ENCODE assay signal across 15 cellular contexts in genomic region chr19:4302238-4302630, GRCh38. TPM values are rescaled to one million over a fixed set of nuclear protein-coding genes. Genes with fewer than 3 reads are reported as not detected.
A peak's percentile ranks its signal among the peaks of the same experiment; 100 is the strongest.
DNase-seq lines count a peak whose midpoint lies in the region; ATAC-seq and TF ChIP-seq lines count a peak whose summit lies in the region.
"Had no signal": no experiment of that assay in that cellular context is flagged by ENCODE, and none has a peak within 500 bp of the region (broad histone marks: within the 10 kb centered on the region; RNA-seq: fewer than 3 reads in every experiment).

Gene TMIGD2, minus strand, starts transcription at chr19:4302389. Its CDS starts 4 bp downstream, at chr19:4302385.

- H3K9me3 ChIP-seq in CD4-positive, alpha-beta memory T cell (ENCODE audit: control insufficient read depth in 1 of 2, low read length in 2 of 2): no peaks in the 10 kb centered on the region
- H3K9me3 ChIP-seq in KOPT-K1 (ENCODE audit: insufficient read depth, low read length, poor library complexity, severe bottlenecking): no peaks in the 10 kb centered on the region
- H3K9me3 ChIP-seq: body of pancreas, right atrium auricular region, stomach had no signal

- peak within 1 kb of the TSS; percentile 13 to 95 (median 91) for H3K27ac Mint-ChIP-seq in CD4-positive, alpha-beta memory T cell
- H3K27ac Mint-ChIP-seq in activated naive CD4-positive, alpha-beta T cell treated with anti-CD3 and anti-CD28 coated beads, Interleukin-2, amount 50 U/mL, for 72 hours: peak within 1 kb of the TSS; percentile 77 to 92
- H3K27ac Mint-ChIP-seq in nephron: peak within 1 kb of the TSS; percentile 40 to 88 (median 53)

- peaks cover 18% of the 10 kb centered on the region for H3K4me1 ChIP-seq in CD4-positive, alpha-beta memory T cell (ENCODE audit: insufficient read depth, low read length)

- intact Hi-C loops in CD4-positive, alpha-beta memory T cell (cut with micrococcal nuclease): loop anchor here (5.0 kb wide), 1 partner anchor 40 kb away; the partner anchor contains the start of gene MPND

- H3K27me3 Mint-ChIP-seq in CD4-positive, alpha-beta memory T cell: peaks cover 0 to 6% of the 10 kb centered on the region in 2 donors
- peaks cover 3% of the 10 kb centered on the region for H3K27me3 Mint-ChIP-seq in nephron (ENCODE audit: low read depth)

- ATAC-seq in activated naive CD4-positive, alpha-beta T cell treated with anti-CD3 and anti-CD28 coated beads, Interleukin-2, amount 50 U/mL, for 72 hours: peak; percentile 2 to 4
- ATAC-seq in GM21515 (IDR thresholded peaks at IDR 0.05; ENCODE audit: unreplicated experiment): no peak
- ATAC-seq: body of pancreas had no signal

- DNase-seq in CD4-positive, alpha-beta memory T cell: no peak
- peak in 1 of 2 donors; percentile 39 for DNase-seq in activated naive CD4-positive, alpha-beta T cell treated with anti-CD3 and anti-CD28 coated beads, Interleukin-2, amount 50 U/mL, for 72 hours (ENCODE audit: low spot score in 2 of 2)
- DNase-seq in C1 segment of cervical spinal cord (lab: John Stamatoyannopoulos, UW) (no peak), foreskin fibroblast (no peak)
- DNase-seq: body of pancreas; effector CD4-positive, alpha-beta T cell; NCI-H1092 treated with DMSO at 0.1 percent for 48 hours; NCI-H446 treated with DMSO at 0.1 percent for 48 hours; stomach; T1000 had no signal

- H3K27me3 ChIP-seq in CD4-positive, alpha-beta memory T cell (ENCODE audit: insufficient read depth, low read length): no peaks in the 10 kb centered on the region
- H3K27me3 ChIP-seq: right atrium auricular region had no signal

- TF ChIP-seq CTCF in nephron (IDR thresholded peaks at IDR 0.05; ENCODE audit: unreplicated experiment in 3 of 3) (no peak), foreskin fibroblast (IDR thresholded peaks at IDR 0.05; ENCODE audit: low read depth, low read length) (no peak)

- peak within 1 kb of the TSS; percentile 78 to 91 (median 85) for H3K4me3 Mint-ChIP-seq in CD4-positive, alpha-beta memory T cell
- peak within 1 kb of the TSS; percentile 35 to 48 (median 45) for H3K4me3 Mint-ChIP-seq in nephron

- H3K36me3 Mint-ChIP-seq in CD4-positive, alpha-beta memory T cell: no peaks in the 10 kb centered on the region
- peaks cover 0 to 5% of the 10 kb centered on the region in 2 donors for H3K36me3 Mint-ChIP-seq in activated naive CD4-positive, alpha-beta T cell treated with anti-CD3 and anti-CD28 coated beads, Interleukin-2, amount 50 U/mL, for 72 hours
- peaks cover 8% of the 10 kb centered on the region for H3K36me3 Mint-ChIP-seq in nephron (ENCODE audit: low read depth)

- POLR2A ChIA-PET in CD4-positive, alpha-beta memory T cell (lab: Charles Lee; ENCODE audit: partially characterized antibody): interaction anchor here (1.0 to 1.5 kb wide), 2 partner anchors 26 to 41 kb away, joined by 3 to 6 read pairs; no protein-coding TSS in a partner anchor

- H3K9me3 Mint-ChIP-seq in CD4-positive, alpha-beta memory T cell: no peaks in the 10 kb centered on the region
- no peaks in the 10 kb centered on the region for H3K9me3 Mint-ChIP-seq in activated naive CD4-positive, alpha-beta T cell treated with anti-CD3 and anti-CD28 coated beads, Interleukin-2, amount 50 U/mL, for 72 hours
- H3K9me3 Mint-ChIP-seq in nephron: no peaks in the 10 kb centered on the region

- H3K4me1 Mint-ChIP-seq in CD4-positive, alpha-beta memory T cell: peaks cover 13 to 32% (median 23%) of the 10 kb centered on the region in 4 donors
- peaks cover 9% of the 10 kb centered on the region for H3K4me1 Mint-ChIP-seq in nephron

- no peak within 1 kb of the TSS for H3K4me3 ChIP-seq in CD4-positive, alpha-beta memory T cell (ENCODE audit: low read length in 2 of 2)
- H3K4me3 ChIP-seq in foreskin fibroblast (ENCODE audit: low read depth in 1 of 2, low read length in 2 of 2): no peak within 1 kb of the TSS
- H3K4me3 ChIP-seq: body of pancreas, right atrium auricular region, stomach had no signal

- H3K27ac ChIP-seq in CD4-positive, alpha-beta memory T cell (ENCODE audit: low read depth, low read length): no peak within 1 kb of the TSS
- H3K27ac ChIP-seq in KOPT-K1 (ENCODE audit: low read depth, low read length, poor library complexity, severe bottlenecking): peak within 1 kb of the TSS; percentile 38
- H3K27ac ChIP-seq: body of pancreas, right atrium auricular region, stomach had no signal

- H3K36me3 ChIP-seq in CD4-positive, alpha-beta memory T cell (ENCODE audit: insufficient read depth, low read length): no peaks in the 10 kb centered on the region
- no peaks in the 10 kb centered on the region for H3K36me3 ChIP-seq in KOPT-K1 (ENCODE audit: insufficient read depth, low read length)
- H3K36me3 ChIP-seq: right atrium auricular region, stomach had no signal

- CTCF ChIA-PET in CD4-positive, alpha-beta memory T cell (lab: Charles Lee; ENCODE audit: partially characterized antibody): no interaction called here

RNA-seq across cellular contexts. Expression of gene TMIGD2, which starts in this region (rescaled TPM):
- total RNA-seq in CD4-positive, alpha-beta memory T cell: 1 to 10 TPM; 6.9 to 9.3 TPM
- polyA plus RNA-seq in CD4-positive, alpha-beta memory T cell: 10 to 100 TPM; 22.9 to 23.7 TPM
- total RNA-seq in activated naive CD4-positive, alpha-beta T cell treated with anti-CD3 and anti-CD28 coated beads, Interleukin-2, amount 50 U/mL, for 72 hours: 10 to 100 TPM; 10.7 to 45.2 TPM
- total RNA-seq: body of pancreas, kidney epithelial cell had no signal
